Comparison of ENCODE assay signal across 12 cellular contexts in the genomic region with DNA sequence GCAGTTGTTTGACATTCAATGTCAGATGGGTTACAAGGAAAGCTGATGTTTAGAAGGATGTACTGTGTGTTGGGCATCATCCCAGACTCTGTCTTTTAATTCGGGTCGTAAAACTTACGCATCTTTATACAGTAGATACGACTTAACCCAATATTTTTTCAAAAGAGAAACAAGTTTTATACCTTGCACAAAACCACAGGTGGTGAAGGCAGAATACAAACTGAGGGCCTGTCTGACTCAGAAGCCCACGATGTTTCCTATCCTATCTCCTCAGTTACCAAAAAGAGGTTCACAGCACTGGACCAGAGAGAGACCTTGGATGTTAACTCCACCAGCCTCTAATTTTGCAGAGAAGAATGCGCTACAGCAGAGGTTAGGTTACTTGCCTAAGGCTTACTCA.
A peak's percentile ranks its signal among the peaks of the same experiment; 100 is the strongest.
DNase-seq lines count a peak whose midpoint lies in the region; ATAC-seq and TF ChIP-seq lines count a peak whose summit lies in the region.
"Had no signal": no experiment of that assay in that cellular context is flagged by ENCODE, and none has a peak within 500 bp of the region (broad histone marks: within the 10 kb centered on the region; RNA-seq: fewer than 3 reads in every experiment).

No MANE protein-coding gene starts in this region.

- peaks cover 81% of the 10 kb centered on the region for H3K4me1 ChIP-seq in CD4-positive, alpha-beta memory T cell (ENCODE audit: insufficient read depth, low read length)
- peaks cover 29% of the 10 kb centered on the region for H3K4me1 ChIP-seq in rectal smooth muscle tissue (ENCODE audit: control insufficient read depth, insufficient read depth, low read length)

- H3K27me3 ChIP-seq in CD4-positive, alpha-beta memory T cell (ENCODE audit: insufficient read depth, low read length) = no peaks in the 10 kb centered on the region
- no peaks in the 10 kb centered on the region for H3K27me3 ChIP-seq in rectal smooth muscle tissue (ENCODE audit: control insufficient read depth, insufficient read depth, low read length)
- H3K27me3 ChIP-seq: BLaER1 had no signal

- no peaks in the 10 kb centered on the region for H3K27me3 Mint-ChIP-seq in CD4-positive, alpha-beta memory T cell
- no peaks in the 10 kb centered on the region for H3K27me3 Mint-ChIP-seq in T-helper 17 cell

- intact Hi-C loops in CD4-positive, alpha-beta memory T cell (cut with micrococcal nuclease) = loop anchor here (5.0 kb wide), 6 partner anchors 42 to 588 kb away; no protein-coding TSS in a partner anchor

- no peak overlapping the region for H3K9ac ChIP-seq in rectal smooth muscle tissue (ENCODE audit: low read length)
- H3K9ac ChIP-seq: BLaER1 had no signal

- CTCF ChIA-PET in CD4-positive, alpha-beta memory T cell (lab: Charles Lee; ENCODE audit: partially characterized antibody) = interaction anchor here (0.8 to 3.3 kb wide), 10 partner anchors 9 to 588 kb away, joined by 3 to 11 read pairs (median 4); no protein-coding TSS in a partner anchor

- H3K9me3 ChIP-seq in CD4-positive, alpha-beta memory T cell (ENCODE audit: control insufficient read depth in 1 of 2, low read length in 2 of 2) = no peaks in the 10 kb centered on the region
- H3K9me3 ChIP-seq in T-helper 17 cell (ENCODE audit: control insufficient read depth, low read length, poor library complexity, severe bottlenecking) = no peaks in the 10 kb centered on the region
- H3K9me3 ChIP-seq: BLaER1 had no signal

- ATAC-seq in T-helper 17 cell (no peak), GM19395 (IDR thresholded peaks at IDR 0.05; ENCODE audit: unreplicated experiment) (no peak), GM18868 (IDR thresholded peaks at IDR 0.05; ENCODE audit: unreplicated experiment) (no peak)
- ATAC-seq: natural killer cell had no signal

- TF ChIP-seq CTCF in coronary artery (IDR thresholded peaks at IDR 0.05) = no peak

- H3K4me1 Mint-ChIP-seq in CD4-positive, alpha-beta memory T cell = peaks cover 70 to 88% (median 79%) of the 10 kb centered on the region in 4 donors
- peaks cover 62% of the 10 kb centered on the region for H3K4me1 Mint-ChIP-seq in T-helper 17 cell

- POLR2A ChIA-PET in CD4-positive, alpha-beta memory T cell (lab: Charles Lee; ENCODE audit: partially characterized antibody) = interaction anchor here (0.7 to 5.2 kb wide), 11 partner anchors 11 to 588 kb away, joined by 3 to 36 read pairs (median 6); a partner anchor contains a TSS

- H3K27ac ChIP-seq in CD4-positive, alpha-beta memory T cell (ENCODE audit: low read depth, low read length) = peak overlapping the region; percentile 56
- peak overlapping the region; percentile 73 to 93 for H3K27ac ChIP-seq in coronary artery
- peak overlapping the region; percentile 35 for H3K27ac ChIP-seq in rectal smooth muscle tissue (ENCODE audit: low read depth, low read length)
- H3K27ac ChIP-seq: BLaER1 had no signal

- H3K9me3 Mint-ChIP-seq in CD4-positive, alpha-beta memory T cell = no peaks in the 10 kb centered on the region
- H3K9me3 Mint-ChIP-seq: natural killer cell had no signal

- H3K4me3 ChIP-seq in CD4-positive, alpha-beta memory T cell (ENCODE audit: low read length in 2 of 2) = peak overlapping the region in 1 of 2 donors; percentile 31
- H3K4me3 ChIP-seq in coronary artery (no peak overlapping the region), rectal smooth muscle tissue (ENCODE audit: low read length) (no peak overlapping the region)
- H3K4me3 ChIP-seq: BLaER1 had no signal

- peak overlapping the region in 7 of 8 donors; percentile 44 to 91 (median 83) for H3K4me3 Mint-ChIP-seq in CD4-positive, alpha-beta memory T cell
- peak overlapping the region; percentile 75 for H3K4me3 Mint-ChIP-seq in T-helper 17 cell
- H3K4me3 Mint-ChIP-seq: natural killer cell had no signal

- peaks cover 0 to 3% of the 10 kb centered on the region in 2 donors for H3K36me3 Mint-ChIP-seq in CD4-positive, alpha-beta memory T cell
- no peaks in the 10 kb centered on the region for H3K36me3 Mint-ChIP-seq in T-helper 17 cell (ENCODE audit: low read depth)
- H3K36me3 Mint-ChIP-seq: natural killer cell had no signal

- H3K27ac Mint-ChIP-seq in CD4-positive, alpha-beta memory T cell = peak overlapping the region; percentile 95 to 98 (median 96)
- peak overlapping the region; percentile 98 for H3K27ac Mint-ChIP-seq in T-helper 17 cell
- H3K27ac Mint-ChIP-seq: natural killer cell had no signal

- peak in 2 of 5 donors; percentile 44 to 61 for DNase-seq in CD4-positive, alpha-beta memory T cell
- no peak for DNase-seq in T-helper 17 cell
- DNase-seq in coronary artery (ENCODE audit: low spot score) = no peak
- no peak for DNase-seq in midbrain (lab: John Stamatoyannopoulos, UW)
- no peak for DNase-seq in germinal center (ENCODE audit: low spot score)
- DNase-seq: GDM1, natural killer cell, NCI-H2081 had no signal

- no peaks in the 10 kb centered on the region for H3K36me3 ChIP-seq in CD4-positive, alpha-beta memory T cell (ENCODE audit: insufficient read depth, low read length)
- no peaks in the 10 kb centered on the region for H3K36me3 ChIP-seq in rectal smooth muscle tissue (ENCODE audit: control insufficient read depth, insufficient read depth, low read length)
- H3K36me3 ChIP-seq: BLaER1 had no signal
